Comparison of ENCODE assay signal across 9 cellular contexts in the genomic region with DNA sequence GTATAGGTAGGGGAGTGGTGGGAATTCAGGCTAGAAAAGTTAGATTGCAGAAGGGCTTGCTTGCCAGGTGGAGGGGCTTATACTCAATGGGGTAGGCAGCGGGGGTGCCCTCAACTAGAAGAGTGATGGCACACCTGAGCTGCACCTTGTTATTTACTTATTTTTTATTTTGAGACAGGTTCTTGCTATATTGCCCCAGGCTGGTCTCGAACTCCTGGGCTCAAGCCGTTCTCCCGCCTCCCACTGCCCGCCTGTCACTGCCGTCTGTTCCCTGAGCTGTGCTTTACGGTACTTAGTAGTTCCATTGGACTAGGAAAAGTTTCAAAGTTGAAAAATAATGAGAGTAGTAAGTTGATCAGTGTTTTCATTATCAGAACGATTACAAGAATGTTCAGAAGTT. TPM values are rescaled to one million over a fixed set of nuclear protein-coding genes. Genes with fewer than 3 reads are reported as not detected.
DNase-seq lines count a peak whose midpoint lies in the region; ATAC-seq and TF ChIP-seq lines count a peak whose summit lies in the region.
"Had no signal": no experiment of that assay in that cellular context is flagged by ENCODE, and none has a peak within 500 bp of the region (broad histone marks: within the 10 kb centered on the region; RNA-seq: fewer than 3 reads in every experiment).

No MANE protein-coding gene starts in this region.

- H3K4me3 Mint-ChIP-seq in activated T-cell treated with anti-CD3 and anti-CD28 coated beads, Interleukin-2, amount 50 U/mL, for 4 hours: peak overlapping the region; percentile 91

- peaks cover 16% of the 10 kb centered on the region for H3K36me3 Mint-ChIP-seq in activated T-cell treated with anti-CD3 and anti-CD28 coated beads, Interleukin-2, amount 50 U/mL, for 4 hours (ENCODE audit: insufficient read depth)
- peaks cover 22 to 30% of the 10 kb centered on the region in 2 donors for H3K36me3 Mint-ChIP-seq in activated naive CD4-positive, alpha-beta T cell treated with anti-CD3 and anti-CD28 coated beads, Interleukin-2, amount 50 U/mL, for 72 hours

- H3K4me3 ChIP-seq in left lung: peak overlapping the region; percentile 59 to 72
- peak overlapping the region; percentile 85 for H3K4me3 ChIP-seq in thoracic aorta

- H3K4me1 ChIP-seq in left lung (peaks cover 40 to 63% of the 10 kb centered on the region in 2 donors), thoracic aorta (ENCODE audit: control insufficient read depth in 1 of 2, low read depth in 2 of 2) (peaks cover 3 to 25% of the 10 kb centered on the region in 2 donors)

- no peaks in the 10 kb centered on the region for H3K36me3 ChIP-seq in left lung
- H3K36me3 ChIP-seq in thoracic aorta: no peaks in the 10 kb centered on the region
- H3K36me3 ChIP-seq: adrenal gland had no signal

- H3K9me3 ChIP-seq in left lung (no peaks in the 10 kb centered on the region), thoracic aorta (no peaks in the 10 kb centered on the region)
- H3K9me3 ChIP-seq: adrenal gland had no signal

- no peak for TF ChIP-seq CTCF in left lung (IDR thresholded peaks at IDR 0.05)
- TF ChIP-seq CTCF in thoracic aorta (IDR thresholded peaks at IDR 0.05): no peak

- no peak for DNase-seq in activated T-cell treated with anti-CD3 and anti-CD28 coated beads, Interleukin-2, amount 50 U/mL, for 4 hours
- no peak for DNase-seq in activated T-cell treated with anti-CD3 and anti-CD28 coated beads for 4 hours
- no peak for DNase-seq in activated naive CD4-positive, alpha-beta T cell treated with anti-CD3 and anti-CD28 coated beads, Interleukin-2, amount 50 U/mL, for 72 hours (ENCODE audit: low spot score in 2 of 2)
- DNase-seq in left lung: no peak
- no peak for DNase-seq in thoracic aorta (ENCODE audit: low spot score)
- DNase-seq in LoVo (ENCODE audit: low spot score): no peak
- DNase-seq in activated gamma-delta T cell (lab: John Stamatoyannopoulos, UW): no peak
- DNase-seq: adrenal gland had no signal

- peak overlapping the region; percentile 93 to 97 for H3K27ac Mint-ChIP-seq in activated naive CD4-positive, alpha-beta T cell treated with anti-CD3 and anti-CD28 coated beads, Interleukin-2, amount 50 U/mL, for 72 hours

- no peaks in the 10 kb centered on the region for H3K27me3 Mint-ChIP-seq in activated T-cell treated with anti-CD3 and anti-CD28 coated beads, Interleukin-2, amount 50 U/mL, for 4 hours (ENCODE audit: low read depth)

- peaks cover 61% of the 10 kb centered on the region for H3K4me1 Mint-ChIP-seq in activated T-cell treated with anti-CD3 and anti-CD28 coated beads, Interleukin-2, amount 50 U/mL, for 4 hours (ENCODE audit: low read depth)

- intact Hi-C loops in left lung (cut with DNase I): no loop called here

- ATAC-seq in activated T-cell treated with anti-CD3 and anti-CD28 coated beads, Interleukin-2, amount 50 U/mL, for 4 hours: no peak
- ATAC-seq in activated naive CD4-positive, alpha-beta T cell treated with anti-CD3 and anti-CD28 coated beads, Interleukin-2, amount 50 U/mL, for 72 hours: no peak
- ATAC-seq in left lung (no peak), thoracic aorta (ENCODE audit: insufficient number of reproducible peaks, low FRiP score, low read depth) (no peak), HG02981 (IDR thresholded peaks at IDR 0.05; ENCODE audit: unreplicated experiment) (no peak)

- H3K27me3 ChIP-seq in left lung (no peaks in the 10 kb centered on the region), thoracic aorta (replicated peaks; ENCODE audit: insufficient read depth) (no peaks in the 10 kb centered on the region)
- H3K27me3 ChIP-seq: adrenal gland had no signal

- H3K9me3 Mint-ChIP-seq in activated T-cell treated with anti-CD3 and anti-CD28 coated beads, Interleukin-2, amount 50 U/mL, for 4 hours: no peaks in the 10 kb centered on the region
- no peaks in the 10 kb centered on the region for H3K9me3 Mint-ChIP-seq in activated naive CD4-positive, alpha-beta T cell treated with anti-CD3 and anti-CD28 coated beads, Interleukin-2, amount 50 U/mL, for 72 hours

- H3K27ac ChIP-seq in left lung (peak overlapping the region; percentile 94 to 99), thoracic aorta (peak overlapping the region; percentile 93 to 95)

RNA-seq across cellular contexts. Expression of gene ZFX, which starts 2.0 kb away (rescaled TPM):
- 10 to 100 TPM; 36.6 to 66.5 (median 37.9) TPM for total RNA-seq in activated T-cell treated with anti-CD3 and anti-CD28 coated beads, Interleukin-2, amount 50 U/mL, for 4 hours
- total RNA-seq in activated naive CD4-positive, alpha-beta T cell treated with anti-CD3 and anti-CD28 coated beads, Interleukin-2, amount 50 U/mL, for 72 hours: 10 to 100 TPM; 31.7 to 44.8 TPM
- 10 to 100 TPM; 40.4 to 50.7 TPM for total RNA-seq in left lung
- 10 to 100 TPM; 38.4 to 39.7 TPM for total RNA-seq in thoracic aorta
